In genomic region chr17:49522329-49522890, GRCh38 we compare ENCODE assay signal across 30 cellular contexts. TPM values are rescaled to one million over a fixed set of nuclear protein-coding genes. Genes with fewer than 3 reads are reported as not detected.
DNase-seq lines count a peak whose midpoint lies in the region; ATAC-seq and TF ChIP-seq lines count a peak whose summit lies in the region.
"Had no signal": no experiment of that assay in that cellular context is flagged by ENCODE, and none has a peak within 500 bp of the region (broad histone marks: within the 10 kb centered on the region; RNA-seq: fewer than 3 reads in every experiment).

No MANE protein-coding gene starts in this region.

- no peaks in the 10 kb centered on the region for H3K9me3 ChIP-seq in suprapubic skin
- H3K9me3 ChIP-seq in CD8-positive, alpha-beta memory T cell (ENCODE audit: low read length) = no peaks in the 10 kb centered on the region
- H3K9me3 ChIP-seq: ascending aorta, left lung, psoas muscle, transverse colon had no signal

- CTCF ChIA-PET in CD8-positive, alpha-beta memory T cell (lab: Charles Lee) = no interaction called here

- no peaks in the 10 kb centered on the region for H3K27me3 ChIP-seq in H7 (ENCODE audit: control insufficient read depth, insufficient read depth, low read length)
- no peaks in the 10 kb centered on the region for H3K27me3 ChIP-seq in suprapubic skin
- H3K27me3 ChIP-seq in CD8-positive, alpha-beta memory T cell (ENCODE audit: insufficient read depth, low read length, poor library complexity, severe bottlenecking) = no peaks in the 10 kb centered on the region
- H3K27me3 ChIP-seq: ascending aorta had no signal

- POLR2A ChIA-PET in CD8-positive, alpha-beta memory T cell (lab: Charles Lee) = no interaction called here

- WGBS in suprapubic skin = 87% methylated on average over 6 of the region's 6 CpGs

- H3K4me1 Mint-ChIP-seq in activated T-cell treated with anti-CD3 and anti-CD28 coated beads, Interleukin-2, amount 50 U/mL, for 24 hours (ENCODE audit: low read depth) = peaks cover 9% of the 10 kb centered on the region
- peaks cover 8% of the 10 kb centered on the region for H3K4me1 Mint-ChIP-seq in activated T-cell treated with anti-CD3 and anti-CD28 coated beads, Interleukin-2, amount 50 U/mL, for 72 hours (ENCODE audit: low read depth)
- peaks cover 4 to 8% (median 4%) of the 10 kb centered on the region in 3 donors for H3K4me1 Mint-ChIP-seq in CD8-positive, alpha-beta memory T cell

- no peak for TF ChIP-seq EP300 in suprapubic skin (IDR thresholded peaks at IDR 0.05)

- no peaks in the 10 kb centered on the region for H3K9me3 Mint-ChIP-seq in activated T-cell treated with anti-CD3 and anti-CD28 coated beads, Interleukin-2, amount 50 U/mL, for 24 hours
- H3K9me3 Mint-ChIP-seq in activated T-cell treated with anti-CD3 and anti-CD28 coated beads, Interleukin-2, amount 50 U/mL, for 72 hours = no peaks in the 10 kb centered on the region
- no peaks in the 10 kb centered on the region for H3K9me3 Mint-ChIP-seq in CD8-positive, alpha-beta memory T cell
- H3K9me3 Mint-ChIP-seq: activated CD8-positive, alpha-beta T cell treated with anti-CD3 and anti-CD28 coated beads for 36 hours; activated naive CD8-positive, alpha-beta T cell treated with anti-CD3 and anti-CD28 coated beads, Interleukin-2, amount 10 ng/mL, durations not matched to agents 7 days and 5 days; effector memory CD8-positive, alpha-beta T cell; stimulated activated effector memory CD8-positive, alpha-beta T cell treated with anti-CD3 and anti-CD28 coated beads, Interleukin-12 subunit alpha, Interleukin-12 subunit beta, amount 100 ng/mL, for 72 hours had no signal

- H3K36me3 Mint-ChIP-seq in activated T-cell treated with anti-CD3 and anti-CD28 coated beads, Interleukin-2, amount 50 U/mL, for 24 hours (ENCODE audit: low read depth) = no peaks in the 10 kb centered on the region
- no peaks in the 10 kb centered on the region for H3K36me3 Mint-ChIP-seq in activated T-cell treated with anti-CD3 and anti-CD28 coated beads, Interleukin-2, amount 50 U/mL, for 72 hours (ENCODE audit: insufficient read depth in 2 of 2)
- H3K36me3 Mint-ChIP-seq in CD8-positive, alpha-beta memory T cell = no peaks in the 10 kb centered on the region
- H3K36me3 Mint-ChIP-seq: activated naive CD8-positive, alpha-beta T cell treated with anti-CD3 and anti-CD28 coated beads, Interleukin-2, amount 10 ng/mL, durations not matched to agents 7 days and 5 days; stimulated activated effector memory CD8-positive, alpha-beta T cell treated with anti-CD3 and anti-CD28 coated beads, Interleukin-12 subunit alpha, Interleukin-12 subunit beta, amount 100 ng/mL, for 72 hours had no signal

- ATAC-seq in activated T-cell treated with anti-CD3 and anti-CD28 coated beads, Interleukin-2, amount 50 U/mL, for 72 hours (replicated peaks in 1 of 2) = no peak
- ATAC-seq in HG02884 (IDR thresholded peaks at IDR 0.05; ENCODE audit: unreplicated experiment) = no peak
- ATAC-seq: activated CD8-positive, alpha-beta T cell treated with anti-CD3 and anti-CD28 coated beads for 36 hours; effector memory CD8-positive, alpha-beta T cell; left lung; psoas muscle; stimulated activated effector memory CD8-positive, alpha-beta T cell treated with anti-CD3 and anti-CD28 coated beads, Interleukin-12 subunit alpha, Interleukin-12 subunit beta, amount 100 ng/mL, for 72 hours had no signal

- H3K36me3 ChIP-seq in H7 (replicated peaks; ENCODE audit: control insufficient read depth, insufficient read depth, low read length) (no peaks in the 10 kb centered on the region), suprapubic skin (no peaks in the 10 kb centered on the region)
- no peaks in the 10 kb centered on the region for H3K36me3 ChIP-seq in CD8-positive, alpha-beta memory T cell (ENCODE audit: insufficient read depth, low read length)
- H3K36me3 ChIP-seq: ascending aorta, left lung, transverse colon had no signal

- no peak overlapping the region for H3K27ac ChIP-seq in suprapubic skin
- H3K27ac ChIP-seq in CD8-positive, alpha-beta memory T cell (ENCODE audit: low read depth, low read length) = no peak overlapping the region
- H3K27ac ChIP-seq: ascending aorta, left lung, PC-9, psoas muscle, transverse colon had no signal

- no peak for TF ChIP-seq CTCF in suprapubic skin (IDR thresholded peaks at IDR 0.05)

- peak overlapping the region; percentile 32 for H3K27ac Mint-ChIP-seq in activated T-cell treated with anti-CD3 and anti-CD28 coated beads, Interleukin-2, amount 50 U/mL, for 24 hours
- no peak overlapping the region for H3K27ac Mint-ChIP-seq in activated T-cell treated with anti-CD3 and anti-CD28 coated beads, Interleukin-2, amount 50 U/mL, for 72 hours
- H3K27ac Mint-ChIP-seq in CD8-positive, alpha-beta memory T cell = peak overlapping the region in 2 of 8 donors; percentile 51 to 81
- H3K27ac Mint-ChIP-seq: activated CD8-positive, alpha-beta T cell treated with anti-CD3 and anti-CD28 coated beads for 36 hours; activated naive CD8-positive, alpha-beta T cell treated with anti-CD3 and anti-CD28 coated beads, Interleukin-2, amount 10 ng/mL, durations not matched to agents 7 days and 5 days; stimulated activated effector memory CD8-positive, alpha-beta T cell treated with anti-CD3 and anti-CD28 coated beads, Interleukin-12 subunit alpha, Interleukin-12 subunit beta, amount 100 ng/mL, for 72 hours had no signal

- H3K4me3 ChIP-seq in H7 (ENCODE audit: insufficient read depth, low read depth, low read length) (no peak overlapping the region), suprapubic skin (no peak overlapping the region)
- no peak overlapping the region for H3K4me3 ChIP-seq in CD8-positive, alpha-beta memory T cell (ENCODE audit: low read length)
- H3K4me3 ChIP-seq: ascending aorta, left lung, PC-9, psoas muscle, transverse colon had no signal

- TF ChIP-seq POLR2A in suprapubic skin (IDR thresholded peaks at IDR 0.05) = no peak

- H3K4me1 ChIP-seq in suprapubic skin = peaks cover 30% of the 10 kb centered on the region
- H3K4me1 ChIP-seq in CD8-positive, alpha-beta memory T cell (ENCODE audit: insufficient read depth, low read length) = peaks cover 4% of the 10 kb centered on the region
- H3K4me1 ChIP-seq: ascending aorta, psoas muscle, transverse colon had no signal

- peaks cover 5% of the 10 kb centered on the region for H3K27me3 Mint-ChIP-seq in activated T-cell treated with anti-CD3 and anti-CD28 coated beads, Interleukin-2, amount 50 U/mL, for 24 hours
- H3K27me3 Mint-ChIP-seq in activated T-cell treated with anti-CD3 and anti-CD28 coated beads, Interleukin-2, amount 50 U/mL, for 72 hours (ENCODE audit: low read depth) = no peaks in the 10 kb centered on the region
- H3K27me3 Mint-ChIP-seq in CD8-positive, alpha-beta memory T cell = peaks cover 8 to 10% of the 10 kb centered on the region in 2 donors

- H3K4me3 Mint-ChIP-seq in activated T-cell treated with anti-CD3 and anti-CD28 coated beads, Interleukin-2, amount 50 U/mL, for 24 hours = no peak overlapping the region
- H3K4me3 Mint-ChIP-seq in activated T-cell treated with anti-CD3 and anti-CD28 coated beads, Interleukin-2, amount 50 U/mL, for 72 hours = no peak overlapping the region
- H3K4me3 Mint-ChIP-seq in CD8-positive, alpha-beta memory T cell = no peak overlapping the region
- H3K4me3 Mint-ChIP-seq: activated CD8-positive, alpha-beta T cell treated with anti-CD3 and anti-CD28 coated beads for 36 hours; activated naive CD8-positive, alpha-beta T cell treated with anti-CD3 and anti-CD28 coated beads, Interleukin-2, amount 10 ng/mL, durations not matched to agents 7 days and 5 days; effector memory CD8-positive, alpha-beta T cell; stimulated activated effector memory CD8-positive, alpha-beta T cell treated with anti-CD3 and anti-CD28 coated beads, Interleukin-12 subunit alpha, Interleukin-12 subunit beta, amount 100 ng/mL, for 72 hours had no signal

- DNase-seq in activated T-cell treated with anti-CD3 and anti-CD28 coated beads, Interleukin-2, amount 50 U/mL, for 24 hours = no peak
- DNase-seq in activated T-cell treated with anti-CD3 and anti-CD28 coated beads, Interleukin-2, amount 50 U/mL, for 72 hours = no peak
- DNase-seq in H7 = peak; percentile 30
- peak; percentile 55 for DNase-seq in islet precursor cell
- peak; percentile 49 to 75 for DNase-seq in suprapubic skin (ENCODE audit: low spot score in 2 of 2)
- no peak for DNase-seq in CD8-positive, alpha-beta memory T cell
- no peak for DNase-seq in T1000 (lab: John Stamatoyannopoulos, UW)
- DNase-seq: activated CD4-positive, alpha-beta T cell treated with anti-CD3 and anti-CD28 coated beads for 1 hour; activated CD8-positive, alpha-beta T cell treated with anti-CD3 and anti-CD28 coated beads for 36 hours; activated naive CD8-positive, alpha-beta T cell treated with anti-CD3 and anti-CD28 coated beads, Interleukin-2, amount 10 ng/mL, durations not matched to agents 7 days and 5 days; Calu3; caudate nucleus; effector memory CD8-positive, alpha-beta T cell; erythroblast; left lung; MM.1S; NCI-H1417 treated with DMSO at 0.1 percent for 48 hours; NCI-H2081 treated with DMSO at 0.1 percent for 48 hours; NCI-H2227 treated with DMSO at 0.1 percent for 48 hours; NCI-H526 treated with DMSO at 0.1 percent for 48 hours; NK-92 treated with Interleukin-12 subunit alpha and Interleukin-12 subunit beta, amount 100 ng/mL, for 24 hours; occipital lobe; PC-9; psoas muscle; Right ventricle myocardium superior; transverse colon had no signal

RNA-seq across cellular contexts. Expression of gene NGFR, which starts 27.3 kb away (rescaled TPM):
- total RNA-seq in activated T-cell treated with anti-CD3 and anti-CD28 coated beads, Interleukin-2, amount 50 U/mL, for 72 hours = under 1 TPM; 0.14 to 0.28 TPM
- 7.9 and 8.7 TPM in 2 replicates for total RNA-seq in H7 (2014; rRNA removed; shearing (Covaris generic))
- total RNA-seq in suprapubic skin = 10 to 100 TPM; 18.1 to 26.8 (median 22.0) TPM
- total RNA-seq in CD8-positive, alpha-beta memory T cell = under 1 TPM; 0.07 to 0.15 TPM
- polyA plus RNA-seq in CD8-positive, alpha-beta memory T cell = 0.37 TPM

RNA-seq across cellular contexts. Expression of gene NXPH3, which starts 53.3 kb away (rescaled TPM):
- total RNA-seq in activated T-cell treated with anti-CD3 and anti-CD28 coated beads, Interleukin-2, amount 50 U/mL, for 72 hours = 1 to 10 TPM in 1 of 2 donors, under 1 TPM in 1; 0.44 to 1.2 TPM
- total RNA-seq in H7 (2014; rRNA removed; shearing (Covaris generic)) = 1.7 and 2.4 TPM in 2 replicates
- 1 to 10 TPM; 1.3 to 5.0 (median 1.5) TPM for total RNA-seq in suprapubic skin
- total RNA-seq in CD8-positive, alpha-beta memory T cell = under 1 TPM; 0.31 to 0.44 TPM
- not detected for polyA plus RNA-seq in CD8-positive, alpha-beta memory T cell
- total RNA-seq: Calu3; PC-9; T-helper 2 cell treated with Interferon-gamma antibody and Interleukin-4, amounts not matched to agents 100 ng/mL and 5 ng/mL, for 36 hours had no signal

Comparison
In these comparisons a context has a peak if more than half of its experiments do, and no peak if none do; other contexts are left out.
1. DNase-seq: peak in H7 (single experiment), islet precursor cell (single experiment) and suprapubic skin (2 of 2); none in activated T-cell treated with anti-CD3 and anti-CD28 coated beads, Interleukin-2, amount 50 U/mL, for 24 hours (single experiment), activated T-cell treated with anti-CD3 and anti-CD28 coated beads, Interleukin-2, amount 50 U/mL, for 72 hours (0 of 2), CD8-positive, alpha-beta memory T cell (0 of 5) and T1000 (single experiment).